In genomic region chr1:211515090-211516023, GRCh38 we compare ENCODE assay signal across 8 cellular contexts. TPM values are rescaled to one million over a fixed set of nuclear protein-coding genes. Genes with fewer than 3 reads are reported as not detected.
DNase-seq lines count a peak whose midpoint lies in the region; ATAC-seq and TF ChIP-seq lines count a peak whose summit lies in the region.

No MANE protein-coding gene starts in this region.

- ATAC-seq in HG03064 (IDR thresholded peaks at IDR 0.05; ENCODE audit: low read depth, unreplicated experiment), result peak; percentile 59
- ATAC-seq in central memory CD8-positive, alpha-beta T cell (replicated peaks; ENCODE audit: extremely low read depth, poor library complexity, severe bottlenecking), result peak; percentile 77

- POLR2A ChIA-PET in A673 (lab: Charles Lee; ENCODE audit: low non-redundant PET), result no interaction called here

- peak overlapping the region; percentile 66 for H3K4me3 Mint-ChIP-seq in central memory CD8-positive, alpha-beta T cell

- H3K4me1 ChIP-seq in A673 (ENCODE audit: insufficient read depth, low read length, poor library complexity, severe bottlenecking), result no peaks in the 10 kb centered on the region

- BruUV-seq in A673 (replicated peaks; lab: Mats Ljungman, UMichigan), result no TSS peak

- H3K36me3 Mint-ChIP-seq in central memory CD8-positive, alpha-beta T cell (ENCODE audit: insufficient read depth), result peaks cover 1% of the 10 kb centered on the region

- TF ChIP-seq CTCF in A673 (conservative IDR thresholded peaks at IDR 0.05; ENCODE audit: low read depth, low read length), result peak; percentile 66

- H3K9me3 ChIP-seq in A673 (ENCODE audit: low read depth, low read length, poor library complexity, severe bottlenecking), result no peaks in the 10 kb centered on the region

- H3K4me1 Mint-ChIP-seq in central memory CD8-positive, alpha-beta T cell, result peaks cover 12% of the 10 kb centered on the region

- intact Hi-C loops in A673 (cut with micrococcal nuclease; ENCODE audit: unreplicated experiment), result loop anchor here (2.0 kb wide), 1 partner anchor 45 kb away; no protein-coding TSS in a partner anchor

- no peaks in the 10 kb centered on the region for H3K36me3 ChIP-seq in A673 (ENCODE audit: insufficient read depth, low read length, poor library complexity, severe bottlenecking)

- peak overlapping the region; percentile 38 for H3K4me3 ChIP-seq in A673 (ENCODE audit: low read depth, low read length, poor library complexity, severe bottlenecking)

- TF ChIP-seq POLR2A in GM18526 (IDR thresholded peaks at IDR 0.05; ENCODE audit: extremely low read depth, insufficient read length), result peak; percentile 17

- H3K27me3 ChIP-seq in A673 (replicated peaks; ENCODE audit: insufficient read depth, low read depth, low read length, poor library complexity), result no peaks in the 10 kb centered on the region

- no peak overlapping the region for H3K27ac ChIP-seq in A673 (ENCODE audit: low read depth, low read length, poor library complexity, severe bottlenecking)

- H3K27me3 Mint-ChIP-seq in central memory CD8-positive, alpha-beta T cell, result no peaks in the 10 kb centered on the region

- CTCF ChIA-PET in A673 (lab: Charles Lee), result interaction anchor here (0.6 kb wide), 2 partner anchors 28 to 39 kb away, joined by 3 to 4 read pairs; no protein-coding TSS in a partner anchor

- no peaks in the 10 kb centered on the region for H3K9me3 Mint-ChIP-seq in central memory CD8-positive, alpha-beta T cell

- H3K27ac Mint-ChIP-seq in central memory CD8-positive, alpha-beta T cell (ENCODE audit: low read depth), result no peak overlapping the region

- DNase-seq in A673 (ENCODE audit: low spot score) (peak; percentile 76), NCI-H2171 treated with DMSO at 0.1 percent for 48 hours (lab: John Stamatoyannopoulos, UW) (peak; percentile 72), left kidney (ENCODE audit: low read depth, low spot score) (peak; percentile 90)
- DNase-seq in activated CD4-positive, CD25-positive, alpha-beta regulatory T cell treated with anti-CD3 and anti-CD28 coated beads, Interleukin-2, amount 50 U/mL, for 16 hours (ENCODE audit: low read depth, low spot score), result peak; percentile 47
- DNase-seq in central memory CD8-positive, alpha-beta T cell (ENCODE audit: low spot score in 2 of 2), result peak; percentile 65 to 72
- DNase-seq in stimulated activated CD4-positive, alpha-beta T cell treated with anti-CD3 and anti-CD28 coated beads, Interleukin-1b, Interleukin-23, amount 100 ng/mL, for 48 hours, result peak; percentile 83

RNA-seq across cellular contexts. Expression of gene RD3, which starts 23.4 kb away (rescaled TPM):
- total RNA-seq in A673 (2021), result not detected in 2 replicates
